In the genomic region with DNA sequence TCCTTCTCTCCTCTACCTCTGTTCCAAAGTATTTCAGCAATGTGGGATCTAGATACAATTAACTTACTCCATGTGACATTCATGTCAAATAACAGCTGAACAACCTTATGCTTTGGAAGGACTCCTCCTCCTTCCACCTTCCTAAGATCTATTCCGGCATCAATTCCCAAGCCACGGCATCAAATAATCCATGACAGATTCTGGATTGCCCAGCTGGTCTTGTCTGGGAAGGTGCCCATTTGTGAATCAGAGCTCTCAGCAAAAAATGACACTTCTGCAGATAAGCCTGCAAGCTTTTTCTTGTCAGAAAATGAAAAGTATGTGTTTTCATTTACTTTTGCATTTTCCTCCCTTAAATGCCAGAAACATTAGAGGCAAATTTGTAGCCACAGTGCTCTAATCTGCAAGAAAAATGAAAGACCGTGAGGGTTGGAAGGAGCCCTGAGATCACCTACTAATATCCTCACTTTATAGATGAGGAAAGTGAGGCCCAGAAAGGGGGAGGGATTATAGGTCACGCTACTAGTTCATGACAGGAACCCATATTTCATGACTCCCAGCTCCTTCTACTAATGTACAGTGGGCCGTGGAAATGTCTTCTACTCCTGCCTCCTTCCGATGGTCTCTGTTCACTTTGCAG, we compare ENCODE assay signal across 12 cellular contexts.
DNase-seq lines count a peak whose midpoint lies in the region; ATAC-seq and TF ChIP-seq lines count a peak whose summit lies in the region.
"Had no signal": no experiment of that assay in that cellular context is flagged by ENCODE, and none has a peak within 500 bp of the region (broad histone marks: within the 10 kb centered on the region; RNA-seq: fewer than 3 reads in every experiment).

No MANE protein-coding gene starts in this region.

- ATAC-seq in upper lobe of left lung (ENCODE audit: low FRiP score in 2 of 2) = peak in 1 of 2 donors; percentile 56
- no peak for ATAC-seq in naive thymus-derived CD4-positive, alpha-beta T cell
- ATAC-seq in CD4-positive, alpha-beta T cell (ENCODE audit: poor library complexity) = no peak

- no peaks in the 10 kb centered on the region for H3K27me3 Mint-ChIP-seq in naive thymus-derived CD4-positive, alpha-beta T cell
- H3K27me3 Mint-ChIP-seq in CD4-positive, alpha-beta T cell = no peaks in the 10 kb centered on the region

- H3K4me1 ChIP-seq in esophagus muscularis mucosa = peaks cover 39 to 72% (median 55%) of the 10 kb centered on the region in 4 donors
- H3K4me1 ChIP-seq in muscle layer of duodenum (ENCODE audit: control insufficient read depth in 1 of 2, insufficient read depth in 2 of 2, low read length in 2 of 2) = peaks cover 0 to 10% of the 10 kb centered on the region in 2 donors
- H3K4me1 ChIP-seq in upper lobe of left lung = peaks cover 19 to 38% (median 23%) of the 10 kb centered on the region in 4 donors
- no peaks in the 10 kb centered on the region for H3K4me1 ChIP-seq in naive thymus-derived CD4-positive, alpha-beta T cell (ENCODE audit: control insufficient read depth in 2 of 2, insufficient read depth in 2 of 2, low read length in 2 of 2)

- H3K9me3 ChIP-seq in esophagus muscularis mucosa = no peaks in the 10 kb centered on the region
- no peaks in the 10 kb centered on the region for H3K9me3 ChIP-seq in muscle layer of duodenum (ENCODE audit: control insufficient read depth in 1 of 2, low read length in 2 of 2)
- H3K9me3 ChIP-seq in upper lobe of left lung = no peaks in the 10 kb centered on the region
- H3K9me3 ChIP-seq in naive thymus-derived CD4-positive, alpha-beta T cell (ENCODE audit: control insufficient read depth in 2 of 3, low read length in 3 of 3) = no peaks in the 10 kb centered on the region
- H3K9me3 ChIP-seq in CD4-positive, alpha-beta T cell (ENCODE audit: control insufficient read depth, low read length) = no peaks in the 10 kb centered on the region
- H3K9me3 ChIP-seq: SJSA1 had no signal

- peaks cover 0 to 4% (median 0%) of the 10 kb centered on the region in 5 donors for H3K36me3 Mint-ChIP-seq in naive thymus-derived CD4-positive, alpha-beta T cell
- H3K36me3 Mint-ChIP-seq in CD4-positive, alpha-beta T cell (ENCODE audit: low read depth) = no peaks in the 10 kb centered on the region

- TF ChIP-seq CTCF in VCaP (conservative IDR thresholded peaks at IDR 0.05) (no peak), esophagus muscularis mucosa (IDR thresholded peaks at IDR 0.05) (no peak), upper lobe of left lung (IDR thresholded peaks at IDR 0.05) (no peak)
- no peak for TF ChIP-seq CTCF in CD4-positive, alpha-beta T cell (IDR thresholded peaks at IDR 0.05)

- H3K36me3 ChIP-seq in esophagus muscularis mucosa (no peaks in the 10 kb centered on the region), muscle layer of duodenum (ENCODE audit: control insufficient read depth in 1 of 2, insufficient read depth in 2 of 2, low read length in 2 of 2) (peaks cover 0 to 3% of the 10 kb centered on the region in 2 donors), upper lobe of left lung (no peaks in the 10 kb centered on the region)
- H3K36me3 ChIP-seq in naive thymus-derived CD4-positive, alpha-beta T cell (ENCODE audit: control insufficient read depth in 2 of 3, insufficient read depth in 3 of 3, low read length in 3 of 3) = no peaks in the 10 kb centered on the region
- H3K36me3 ChIP-seq: SJSA1 had no signal

- peak overlapping the region; percentile 51 for H3K27ac ChIP-seq in VCaP
- peak overlapping the region; percentile 74 to 84 (median 78) for H3K27ac ChIP-seq in esophagus muscularis mucosa (replicated peaks in 1 of 4)
- H3K27ac ChIP-seq in muscle layer of duodenum (ENCODE audit: low read length) = peak overlapping the region; percentile 19
- peak overlapping the region; percentile 60 to 77 (median 71) for H3K27ac ChIP-seq in upper lobe of left lung
- H3K27ac ChIP-seq in naive thymus-derived CD4-positive, alpha-beta T cell (ENCODE audit: low read depth, low read length) = no peak overlapping the region
- H3K27ac ChIP-seq in CD4-positive, alpha-beta T cell (ENCODE audit: low read depth, low read length) = no peak overlapping the region
- H3K27ac ChIP-seq: epithelial cell of prostate, SJSA1 had no signal

- POLR2A ChIA-PET in naive thymus-derived CD4-positive, alpha-beta T cell (lab: Charles Lee) = no interaction called here
- POLR2A ChIA-PET in CD4-positive, alpha-beta T cell (lab: Charles Lee) = no interaction called here

- 38% methylated on average over 6 of the region's 6 CpGs for WGBS in esophagus muscularis mucosa
- 63 to 75% methylated on average over 6 of the region's 6 CpGs for WGBS in upper lobe of left lung, 2 donors

- CTCF ChIA-PET in naive thymus-derived CD4-positive, alpha-beta T cell (lab: Charles Lee) = no interaction called here
- CTCF ChIA-PET in CD4-positive, alpha-beta T cell (lab: Charles Lee) = interaction anchor here (0.8 kb wide), 1 partner anchor 15 kb away, joined by 3 read pairs; no protein-coding TSS in a partner anchor

- TF ChIP-seq POLR2A in esophagus muscularis mucosa (IDR thresholded peaks at IDR 0.05; ENCODE audit: low read depth) = no peak
- TF ChIP-seq POLR2A in upper lobe of left lung (IDR thresholded peaks at IDR 0.05) = no peak

- DNase-seq in esophagus muscularis mucosa (ENCODE audit: extremely low spot score) (no peak), upper lobe of left lung (no peak), occipital lobe (lab: John Stamatoyannopoulos, UW) (no peak)
- DNase-seq in naive thymus-derived CD4-positive, alpha-beta T cell = no peak
- DNase-seq in stimulated activated CD4-positive, alpha-beta T cell treated with anti-CD3 and anti-CD28 coated beads, Interleukin-2, amount 100 ng/mL, for 48 hours = no peak
- DNase-seq in CD4-positive, alpha-beta T cell = no peak
- DNase-seq: activated CD4-positive, alpha-beta T cell treated with anti-CD3 and anti-CD28 coated beads for 48 hours; activated naive CD4-positive, alpha-beta T cell treated with anti-CD3 and anti-CD28 coated beads for 36 hours had no signal

- TF ChIP-seq EP300 in esophagus muscularis mucosa (IDR thresholded peaks at IDR 0.05) = no peak
- TF ChIP-seq EP300 in upper lobe of left lung (IDR thresholded peaks at IDR 0.05) = no peak

- H3K9me3 Mint-ChIP-seq in naive thymus-derived CD4-positive, alpha-beta T cell = peaks cover 0 to 3% (median 0%) of the 10 kb centered on the region in 11 donors
- peaks cover 2% of the 10 kb centered on the region for H3K9me3 Mint-ChIP-seq in CD4-positive, alpha-beta T cell
- H3K9me3 Mint-ChIP-seq: activated naive CD4-positive, alpha-beta T cell treated with anti-CD3 and anti-CD28 coated beads for 36 hours had no signal

- H3K27me3 ChIP-seq in esophagus muscularis mucosa (no peaks in the 10 kb centered on the region), muscle layer of duodenum (ENCODE audit: low read depth, low read length) (no peaks in the 10 kb centered on the region), upper lobe of left lung (no peaks in the 10 kb centered on the region)
- no peaks in the 10 kb centered on the region for H3K27me3 ChIP-seq in naive thymus-derived CD4-positive, alpha-beta T cell (ENCODE audit: control insufficient read depth in 2 of 2, insufficient read depth in 2 of 2, low read length in 2 of 2)
- no peaks in the 10 kb centered on the region for H3K27me3 ChIP-seq in CD4-positive, alpha-beta T cell (ENCODE audit: control insufficient read depth, insufficient read depth, low read length)
- H3K27me3 ChIP-seq: SJSA1 had no signal

- no peak overlapping the region for H3K4me3 ChIP-seq in esophagus muscularis mucosa
- H3K4me3 ChIP-seq in muscle layer of duodenum (ENCODE audit: low read depth in 1 of 2, low read length in 2 of 2) = no peak overlapping the region
- H3K4me3 ChIP-seq in upper lobe of left lung = no peak overlapping the region
- no peak overlapping the region for H3K4me3 ChIP-seq in naive thymus-derived CD4-positive, alpha-beta T cell (ENCODE audit: low read length)
- H3K4me3 ChIP-seq: SJSA1 had no signal

- intact Hi-C loops in esophagus muscularis mucosa (cut with DNase I) = loop anchor here (5.0 kb wide), 1 partner anchor 71 kb away; no protein-coding TSS in a partner anchor
- intact Hi-C loops in naive thymus-derived CD4-positive, alpha-beta T cell (cut with micrococcal nuclease) = no loop called here
- intact Hi-C loops in CD4-positive, alpha-beta T cell (cut with DNase I, micrococcal nuclease) = no loop called here

- peaks cover 0 to 2% (median 0%) of the 10 kb centered on the region in 7 donors for H3K4me1 Mint-ChIP-seq in naive thymus-derived CD4-positive, alpha-beta T cell
- no peaks in the 10 kb centered on the region for H3K4me1 Mint-ChIP-seq in CD4-positive, alpha-beta T cell (ENCODE audit: low read depth)

- H3K4me3 Mint-ChIP-seq in naive thymus-derived CD4-positive, alpha-beta T cell = no peak overlapping the region
- no peak overlapping the region for H3K4me3 Mint-ChIP-seq in CD4-positive, alpha-beta T cell
- H3K4me3 Mint-ChIP-seq: activated naive CD4-positive, alpha-beta T cell treated with anti-CD3 and anti-CD28 coated beads for 36 hours had no signal

- H3K27ac Mint-ChIP-seq in naive thymus-derived CD4-positive, alpha-beta T cell = no peak overlapping the region
- H3K27ac Mint-ChIP-seq in CD4-positive, alpha-beta T cell = no peak overlapping the region
- H3K27ac Mint-ChIP-seq: activated naive CD4-positive, alpha-beta T cell treated with anti-CD3 and anti-CD28 coated beads for 36 hours had no signal

Comparison
In these comparisons a context has a peak if more than half of its experiments do, and no peak if none do; other contexts are left out.
1. H3K27ac ChIP-seq: peak in VCaP (single experiment), esophagus muscularis mucosa (4 of 4), muscle layer of duodenum (single experiment) and upper lobe of left lung (4 of 4); none in naive thymus-derived CD4-positive, alpha-beta T cell (single experiment) and CD4-positive, alpha-beta T cell (single experiment).